9 cellular contexts compared by ENCODE assay signal in the genomic region with DNA sequence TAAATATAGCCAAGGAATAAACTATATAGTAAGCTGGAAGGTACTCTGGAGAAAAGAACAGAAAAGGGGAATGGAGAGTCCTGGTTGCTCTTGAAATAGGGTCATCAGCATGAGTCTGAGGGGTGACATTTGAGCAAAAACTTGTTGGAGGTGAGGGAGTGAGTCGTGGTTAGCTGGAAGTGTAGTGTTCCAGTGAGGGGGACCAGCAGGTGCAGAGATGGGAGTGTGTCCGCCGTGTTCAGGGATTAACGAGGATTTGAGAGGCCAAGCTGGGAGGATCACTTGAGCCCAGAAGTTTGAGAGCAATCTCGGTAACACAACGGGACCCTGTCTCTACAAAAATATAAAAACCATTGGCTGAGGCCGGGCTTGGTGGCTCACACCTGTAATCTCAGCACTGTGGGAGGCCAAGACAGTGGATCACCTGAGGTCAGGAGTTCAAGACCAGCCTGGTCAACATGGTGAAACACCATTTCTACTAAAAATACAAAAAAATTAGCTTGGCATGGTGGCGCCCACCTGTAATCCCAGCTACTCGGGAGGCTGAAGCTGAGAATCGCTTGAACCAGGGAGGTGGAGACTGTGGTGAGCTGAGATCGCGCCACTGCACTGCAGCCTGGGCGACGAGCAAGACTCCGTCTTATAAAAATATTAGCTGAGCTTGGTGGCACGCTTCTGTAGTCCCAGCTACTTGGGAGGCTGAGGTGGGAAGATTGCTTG. TPM values are rescaled to one million over a fixed set of nuclear protein-coding genes. Genes with fewer than 3 reads are reported as not detected.
DNase-seq lines count a peak whose midpoint lies in the region; ATAC-seq, FAIRE-seq and TF ChIP-seq lines count a peak whose summit lies in the region.
"Had no signal": no experiment of that assay in that cellular context is flagged by ENCODE, and none has a peak within 500 bp of the region (broad histone marks: within the 10 kb centered on the region; RNA-seq: fewer than 3 reads in every experiment).

No MANE protein-coding gene starts in this region.

- ATAC-seq in Right ventricle myocardium inferior (no peak), body of pancreas (no peak), GM21529 (IDR thresholded peaks at IDR 0.05; ENCODE audit: unreplicated experiment) (no peak)

- TF ChIP-seq POLR2A in body of pancreas (IDR thresholded peaks at IDR 0.05): no peak
- TF ChIP-seq POLR2A in H54 (IDR thresholded peaks at IDR 0.05; ENCODE audit: low read depth, low read length): no peak

- no peak overlapping the region for H3K4ac ChIP-seq in mesenchymal stem cell (ENCODE audit: low read depth in 1 of 2, low read length in 2 of 2)

- H3K4me1 ChIP-seq in left ventricle myocardium inferior (peaks cover 71% of the 10 kb centered on the region), body of pancreas (peaks cover 47% of the 10 kb centered on the region), mesenchymal stem cell (ENCODE audit: control insufficient read depth, insufficient read depth, low read depth, low read length) (peaks cover 24% of the 10 kb centered on the region), urinary bladder (ENCODE audit: insufficient read depth) (peaks cover 5% of the 10 kb centered on the region)

- H3K27ac ChIP-seq in left ventricle myocardium inferior (replicated peaks) (peak overlapping the region; percentile 94), body of pancreas (peak overlapping the region in 2 of 4 donors; percentile 79 to 96), mesenchymal stem cell (ENCODE audit: low read length, poor library complexity, severe bottlenecking) (no peak overlapping the region), urinary bladder (ENCODE audit: low read depth) (no peak overlapping the region)

- peak overlapping the region; percentile 100 for H3K9ac ChIP-seq in mesenchymal stem cell (ENCODE audit: low read length)

- H3K4me3 ChIP-seq in left ventricle myocardium inferior (peak overlapping the region; percentile 99), body of pancreas (peak overlapping the region; percentile 93 to 94), mesenchymal stem cell (ENCODE audit: insufficient read depth in 1 of 2, low read depth in 1 of 2, low read length in 2 of 2) (peak overlapping the region in 1 of 2 experiments; percentile 99), urinary bladder (ENCODE audit: low read depth, low read length) (peak overlapping the region; percentile 91)

- H2BK12ac ChIP-seq in mesenchymal stem cell (ENCODE audit: low read length in 2 of 2): no peak overlapping the region

- no peak overlapping the region for H4K91ac ChIP-seq in mesenchymal stem cell (ENCODE audit: low read length)

- H3K18ac ChIP-seq in mesenchymal stem cell (ENCODE audit: low read depth in 1 of 2, low read length in 2 of 2): no peak overlapping the region

- no peak for FAIRE-seq in H54 (lab: Jason Lieb, UNC)

- H3K36me3 ChIP-seq in left ventricle myocardium inferior (peaks cover 13% of the 10 kb centered on the region), body of pancreas (replicated peaks in 1 of 2; ENCODE audit: insufficient read depth in 1 of 2, low read depth in 2 of 2) (no peaks in the 10 kb centered on the region), mesenchymal stem cell (ENCODE audit: control insufficient read depth in 1 of 2, insufficient read depth in 2 of 2, low read depth in 1 of 2, low read length in 2 of 2) (peaks cover 21 to 29% of the 10 kb centered on the region in 2 experiments), urinary bladder (ENCODE audit: insufficient read depth) (no peaks in the 10 kb centered on the region)

- H3K23ac ChIP-seq in mesenchymal stem cell (ENCODE audit: low read length in 2 of 2): no peak overlapping the region

- 65 to 67% methylated on average over 14 to 16 of the region's 16 CpGs for WGBS in body of pancreas, 2 donors
- WGBS in mesenchymal stem cell: 95% methylated on average over 16 of the region's 16 CpGs
- WGBS in urinary bladder: 87% methylated on average over 16 of the region's 16 CpGs

- H3K79me1 ChIP-seq in mesenchymal stem cell (replicated peaks; ENCODE audit: low read length, poor library complexity, severe bottlenecking): no peaks in the 10 kb centered on the region

- no peak overlapping the region for H2AFZ ChIP-seq in mesenchymal stem cell (ENCODE audit: low read depth, low read length)

- no peak overlapping the region for H2BK120ac ChIP-seq in mesenchymal stem cell (ENCODE audit: low read depth, low read length)

- TF ChIP-seq CTCF in left ventricle myocardium inferior (IDR thresholded peaks at IDR 0.05; ENCODE audit: borderline replicate concordance) (no peak), body of pancreas (IDR thresholded peaks at IDR 0.05) (no peak)

- H4K8ac ChIP-seq in mesenchymal stem cell (ENCODE audit: low read length): no peak overlapping the region

- no peak overlapping the region for H2BK15ac ChIP-seq in mesenchymal stem cell (ENCODE audit: low read depth, poor library complexity, severe bottlenecking)

- no peaks in the 10 kb centered on the region for H3K27me3 ChIP-seq in left ventricle myocardium inferior (ENCODE audit: low read depth)
- no peaks in the 10 kb centered on the region for H3K27me3 ChIP-seq in body of pancreas
- no peaks in the 10 kb centered on the region for H3K27me3 ChIP-seq in mesenchymal stem cell (ENCODE audit: control insufficient read depth in 1 of 2, insufficient read depth in 1 of 2, low read length in 2 of 2)

- H3K9me3 ChIP-seq in left ventricle myocardium inferior (replicated peaks): no peaks in the 10 kb centered on the region
- H3K9me3 ChIP-seq in body of pancreas: no peaks in the 10 kb centered on the region
- H3K9me3 ChIP-seq in mesenchymal stem cell (ENCODE audit: control insufficient read depth, low read length): no peaks in the 10 kb centered on the region

- no peak overlapping the region for H2AK5ac ChIP-seq in mesenchymal stem cell (ENCODE audit: low read length, severe bottlenecking)

- H3K14ac ChIP-seq in mesenchymal stem cell (ENCODE audit: low read length in 2 of 2): no peak overlapping the region

- no peak overlapping the region for H2BK5ac ChIP-seq in mesenchymal stem cell (ENCODE audit: low read depth, low read length, poor library complexity, severe bottlenecking)

- peak overlapping the region; percentile 67 for H3K4me2 ChIP-seq in mesenchymal stem cell (ENCODE audit: low read length, poor library complexity, severe bottlenecking)

- DNase-seq in left ventricle myocardium inferior: no peak
- no peak for DNase-seq in Right ventricle myocardium inferior (ENCODE audit: missing footprints)
- DNase-seq in body of pancreas: no peak
- DNase-seq in mesenchymal stem cell: no peak
- DNase-seq in effector CD8-positive, alpha-beta T cell (lab: John Stamatoyannopoulos, UW): no peak
- no peak for DNase-seq in H54 (ENCODE audit: insufficient read length, low spot score)
- DNase-seq: NCI-H1105 treated with DMSO at 0.1 percent for 48 hours had no signal

- intact Hi-C loops in left ventricle myocardium inferior (cut with micrococcal nuclease) (no loop called here), Right ventricle myocardium inferior (cut with DNase I) (loop anchor here (10.0 kb wide), 1 partner anchor 88 kb away; a partner anchor contains a TSS), body of pancreas (cut with DNase I) (loop anchor here (10.0 kb wide), 1 partner anchor 88 kb away; a partner anchor contains a TSS)

RNA-seq across cellular contexts. Expression of a gene that starts 1.1 kb away (rescaled TPM):
- total RNA-seq in left ventricle myocardium inferior (91.4 TPM), Right ventricle myocardium inferior (80.6 TPM), body of pancreas (10 to 100 TPM; 82.0 to 90.3 TPM), urinary bladder (24.8 TPM)
- 87.1 TPM for polyA plus RNA-seq in mesenchymal stem cell (2013, experiment 1 of 2)
- polyA plus RNA-seq in mesenchymal stem cell (2013, experiment 2 of 2): 84.1 TPM
- 85.8 TPM for polyA plus RNA-seq in urinary bladder

RNA-seq across cellular contexts. Expression of a gene that starts 10.8 kb away (rescaled TPM):
- total RNA-seq in left ventricle myocardium inferior (1,107 TPM), Right ventricle myocardium inferior (1,258 TPM), body of pancreas (1,000 to 10,000 TPM in 1 of 2 donors, 100 to 1,000 TPM in 1; 573 to 1,475 TPM), urinary bladder (27.7 TPM)
- 3,108 TPM for polyA plus RNA-seq in mesenchymal stem cell (2013, experiment 1 of 2)
- 3,178 TPM for polyA plus RNA-seq in mesenchymal stem cell (2013, experiment 2 of 2)
- polyA plus RNA-seq in urinary bladder: 3,259 TPM

RNA-seq across cellular contexts. Expression of a gene that starts 34.1 kb away (rescaled TPM):
- total RNA-seq in left ventricle myocardium inferior (14.1 TPM), Right ventricle myocardium inferior (10.4 TPM), body of pancreas (10 to 100 TPM in 1 of 2 donors, 1 to 10 TPM in 1; 6.7 to 13.2 TPM), urinary bladder (28.9 TPM)
- 61.4 TPM for polyA plus RNA-seq in mesenchymal stem cell (2013, experiment 1 of 2)
- 51.6 TPM for polyA plus RNA-seq in mesenchymal stem cell (2013, experiment 2 of 2)
- polyA plus RNA-seq in urinary bladder: 30.5 TPM

RNA-seq across cellular contexts. Expression of a gene that starts 34.1 kb away (rescaled TPM):
- total RNA-seq in left ventricle myocardium inferior (73.8 TPM), Right ventricle myocardium inferior (75.9 TPM), body of pancreas (10 to 100 TPM; 30.4 to 50.8 TPM), urinary bladder (24.0 TPM)
- polyA plus RNA-seq in mesenchymal stem cell (2013, experiment 1 of 2): 57.0 TPM
- polyA plus RNA-seq in mesenchymal stem cell (2013, experiment 2 of 2): 58.8 TPM
- 52.1 TPM for polyA plus RNA-seq in urinary bladder

RNA-seq across cellular contexts. Expression of a gene that starts 39.9 kb away (rescaled TPM):
- total RNA-seq in left ventricle myocardium inferior (34.8 TPM), Right ventricle myocardium inferior (48.7 TPM), body of pancreas (100 to 1,000 TPM in 1 of 2 donors, 10 to 100 TPM in 1; 55.8 to 108 TPM), urinary bladder (13.0 TPM)
- polyA plus RNA-seq in mesenchymal stem cell (2013, experiment 1 of 2): 316 TPM
- 290 TPM for polyA plus RNA-seq in mesenchymal stem cell (2013, experiment 2 of 2)
- 759 TPM for polyA plus RNA-seq in urinary bladder

Comparison
In these comparisons a context has a peak if more than half of its experiments do, and no peak if none do; other contexts are left out.
1. RNA of a gene that starts 10.8 kb away (total RNA-seq): 573 to 1,475 TPM in body of pancreas, 1,258 TPM in Right ventricle myocardium inferior (single experiment) and 1,107 TPM in left ventricle myocardium inferior (single experiment); 27.7 TPM in urinary bladder (single experiment); every median in the first group is over 10 times any median in the second.